ENCODE assay signal across 17 cellular contexts in genomic region chr3:78941587-78941986, GRCh38.
A peak's percentile ranks its signal among the peaks of the same experiment; 100 is the strongest.
DNase-seq lines count a peak whose midpoint lies in the region; TF ChIP-seq lines count a peak whose summit lies in the region.
"Had no signal": no experiment of that assay in that cellular context is flagged by ENCODE, and none has a peak within 500 bp of the region (broad histone marks: within the 10 kb centered on the region; RNA-seq: fewer than 3 reads in every experiment).

No MANE protein-coding gene starts in this region.

- no peaks in the 10 kb centered on the region for H3K4me1 Mint-ChIP-seq in endothelial cell (ENCODE audit: unreplicated experiment)
- H3K4me1 Mint-ChIP-seq: activated naive CD4-positive, alpha-beta T cell treated with anti-CD3 and anti-CD28 coated beads, Interleukin-2, amount 10 ng/mL, durations not matched to agents 7 days and 5 days had no signal

- no peak overlapping the region for H3K27ac ChIP-seq in Karpas-422 (ENCODE audit: low read length)
- H3K27ac ChIP-seq: PC-9, psoas muscle, suprapubic skin had no signal

- no peaks in the 10 kb centered on the region for H3K9me3 ChIP-seq in Karpas-422 (ENCODE audit: low read length)
- H3K9me3 ChIP-seq: suprapubic skin had no signal

- no peaks in the 10 kb centered on the region for H3K36me3 ChIP-seq in Karpas-422 (ENCODE audit: insufficient read depth, low read length)
- H3K36me3 ChIP-seq: suprapubic skin had no signal

- DNase-seq in EH (ENCODE audit: low read depth) (peak; percentile 95), HS-5 (ENCODE audit: low read depth) (peak; percentile 59), endothelial cell (ENCODE audit: low spot score) (no peak), myocyte (ENCODE audit: low read depth) (peak; percentile 9), NCI-H2107 treated with DMSO at 0.1 percent for 48 hours (lab: John Stamatoyannopoulos, UW; ENCODE audit: unreplicated experiment) (no peak), NCI-H1694 treated with DMSO at 0.1 percent for 48 hours (lab: John Stamatoyannopoulos, UW) (no peak), Karpas-422 (no peak), lower leg skin (ENCODE audit: low spot score in 2 of 2) (no peak)
- DNase-seq: activated CD8-positive, alpha-beta memory T cell treated with anti-CD3 and anti-CD28 coated beads for 24 hours; activated naive CD4-positive, alpha-beta T cell treated with anti-CD3 and anti-CD28 coated beads, Interleukin-2, amount 10 ng/mL, durations not matched to agents 7 days and 5 days; COR-L47; midbrain; NCI-H2227 treated with DMSO at 0.1 percent for 48 hours; psoas muscle; T-helper 9 cell had no signal

- H3K27me3 Mint-ChIP-seq in endothelial cell (ENCODE audit: unreplicated experiment) = peaks cover 6% of the 10 kb centered on the region
- H3K27me3 Mint-ChIP-seq: activated naive CD4-positive, alpha-beta T cell treated with anti-CD3 and anti-CD28 coated beads, Interleukin-2, amount 10 ng/mL, durations not matched to agents 7 days and 5 days had no signal

- peaks cover 6% of the 10 kb centered on the region for H3K4me1 ChIP-seq in Karpas-422 (ENCODE audit: low read length)
- H3K4me1 ChIP-seq: psoas muscle had no signal

- no peak for TF ChIP-seq CTCF in endothelial cell (IDR thresholded peaks at IDR 0.05; ENCODE audit: unreplicated experiment)
- TF ChIP-seq CTCF in lower leg skin (IDR thresholded peaks at IDR 0.05) = no peak

- H3K27me3 ChIP-seq in Karpas-422 (ENCODE audit: low read length) = no peaks in the 10 kb centered on the region
- H3K27me3 ChIP-seq: suprapubic skin had no signal

- H3K27ac Mint-ChIP-seq in endothelial cell (ENCODE audit: unreplicated experiment) = no peak overlapping the region
- H3K27ac Mint-ChIP-seq: activated naive CD4-positive, alpha-beta T cell treated with anti-CD3 and anti-CD28 coated beads, Interleukin-2, amount 10 ng/mL, durations not matched to agents 7 days and 5 days had no signal

- 47 to 56% methylated on average over 2 of the region's 2 CpGs for WGBS in lower leg skin, 2 donors

- no peak overlapping the region for H2AFZ ChIP-seq in Karpas-422 (ENCODE audit: low read length)
- H2AFZ ChIP-seq: PC-9 had no signal

- H3K36me3 Mint-ChIP-seq in endothelial cell (ENCODE audit: low read depth, unreplicated experiment) = peaks cover 43% of the 10 kb centered on the region
- H3K36me3 Mint-ChIP-seq: activated naive CD4-positive, alpha-beta T cell treated with anti-CD3 and anti-CD28 coated beads, Interleukin-2, amount 10 ng/mL, durations not matched to agents 7 days and 5 days had no signal

- no peak for TF ChIP-seq POLR2A in lower leg skin (IDR thresholded peaks at IDR 0.05)

- H3K79me2 ChIP-seq in Karpas-422 (ENCODE audit: low read length) = no peaks in the 10 kb centered on the region

- H3K9ac ChIP-seq in Karpas-422 (ENCODE audit: low read length) = no peak overlapping the region

- peaks cover 18% of the 10 kb centered on the region for H3K9me3 Mint-ChIP-seq in endothelial cell (ENCODE audit: unreplicated experiment)

- no peak overlapping the region for H3K4me2 ChIP-seq in Karpas-422 (ENCODE audit: low read depth, low read length, poor library complexity, severe bottlenecking)
- H3K4me2 ChIP-seq: PC-9 had no signal

- H3K4me3 Mint-ChIP-seq in endothelial cell (ENCODE audit: unreplicated experiment) = peak overlapping the region; percentile 28
- H3K4me3 Mint-ChIP-seq: activated naive CD4-positive, alpha-beta T cell treated with anti-CD3 and anti-CD28 coated beads, Interleukin-2, amount 10 ng/mL, durations not matched to agents 7 days and 5 days had no signal

- H3K4me3 ChIP-seq in Karpas-422 (ENCODE audit: low read length) (no peak overlapping the region), lower leg skin (ENCODE audit: low read depth, poor library complexity, severe bottlenecking) (no peak overlapping the region)
- H3K4me3 ChIP-seq: PC-9, psoas muscle, suprapubic skin had no signal

- H3K9me2 ChIP-seq in Karpas-422 (replicated peaks; ENCODE audit: insufficient read depth, low read length) = no peaks in the 10 kb centered on the region

- no peaks in the 10 kb centered on the region for H4K20me1 ChIP-seq in Karpas-422 (ENCODE audit: insufficient read depth, low read depth, low read length)

- intact Hi-C loops in lower leg skin (cut with DNase I; ENCODE audit: low total_unique reads) = no loop called here

Comparison
In these comparisons a context has a peak if more than half of its experiments do, and no peak if none do; other contexts are left out.
1. DNase-seq: peak in EH (single experiment), HS-5 (single experiment) and myocyte (single experiment); none in endothelial cell (single experiment), NCI-H2107 treated with DMSO at 0.1 percent for 48 hours (single experiment), NCI-H1694 treated with DMSO at 0.1 percent for 48 hours (single experiment), Karpas-422 (single experiment) and lower leg skin (0 of 2).